Comparison of ENCODE assay signal across 10 cellular contexts in the genomic region with DNA sequence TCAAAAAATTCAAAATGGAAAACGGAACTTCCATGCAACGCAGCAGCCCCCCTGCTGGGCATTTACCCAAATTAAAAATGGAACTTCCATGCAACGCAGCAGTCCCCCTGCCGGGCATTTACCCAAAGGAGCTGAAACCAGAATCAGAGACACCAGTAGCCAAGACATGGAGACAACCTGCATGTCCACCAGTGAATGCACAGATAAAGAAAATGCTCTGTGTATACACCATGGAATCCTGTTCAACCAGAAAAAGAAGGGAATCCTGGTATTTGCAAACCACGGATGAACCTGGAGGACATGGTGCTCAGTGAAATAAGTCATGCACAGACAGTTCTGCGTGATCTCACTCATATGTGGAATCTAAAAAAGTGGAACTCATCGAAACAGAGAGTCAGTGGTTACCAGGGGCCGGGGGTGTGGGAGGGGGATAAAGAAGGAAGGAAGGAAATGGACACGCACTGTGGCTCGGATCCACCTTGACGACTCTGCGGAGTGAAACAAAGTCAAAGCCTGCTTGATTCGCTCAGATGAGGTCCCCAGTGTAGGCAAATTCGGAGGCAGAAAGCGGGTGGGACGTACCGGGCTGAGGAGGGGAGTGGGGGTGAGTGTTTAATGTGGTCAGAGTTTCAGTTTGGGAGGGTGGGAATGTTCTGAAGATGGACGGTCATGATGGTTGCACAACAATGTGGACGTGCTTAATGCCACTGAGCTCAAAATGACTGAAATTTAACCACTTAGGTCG. TPM values are rescaled to one million over a fixed set of nuclear protein-coding genes. Genes with fewer than 3 reads are reported as not detected.
DNase-seq lines count a peak whose midpoint lies in the region; ATAC-seq, FAIRE-seq and TF ChIP-seq lines count a peak whose summit lies in the region.
"Had no signal": no experiment of that assay in that cellular context is flagged by ENCODE, and none has a peak within 500 bp of the region (broad histone marks: within the 10 kb centered on the region; RNA-seq: fewer than 3 reads in every experiment).

No MANE protein-coding gene starts in this region.

- no peak overlapping the region for H3K4me3 Mint-ChIP-seq in activated CD4-positive, alpha-beta T cell treated with anti-CD3 and anti-CD28 coated beads for 36 hours
- no peak overlapping the region for H3K4me3 Mint-ChIP-seq in activated CD4-positive, alpha-beta T cell treated with anti-CD3 and anti-CD28 coated beads, Interleukin-2, amount 10 ng/mL, durations not matched to agents 24 days and 14 days

- ATAC-seq in activated CD4-positive, alpha-beta T cell treated with anti-CD3 and anti-CD28 coated beads for 36 hours: peak; percentile 5
- peak; percentile 53 for ATAC-seq in HG02763 (IDR thresholded peaks at IDR 0.05; ENCODE audit: unreplicated experiment)

- H3K4me1 ChIP-seq in Peyer's patch: peaks cover 3 to 12% (median 10%) of the 10 kb centered on the region in 4 donors

- peak; percentile 53 for DNase-seq in activated CD4-positive, alpha-beta T cell treated with anti-CD3 and anti-CD28 coated beads for 36 hours
- no peak for DNase-seq in activated CD4-positive, alpha-beta T cell treated with anti-CD3 and anti-CD28 coated beads, Interleukin-2, amount 10 ng/mL, durations not matched to agents 24 days and 14 days
- DNase-seq in Peyer's patch (peak in 2 of 3 donors; percentile 47 to 64), renal cortical epithelial cell (ENCODE audit: low read depth) (peak; percentile 19), AG08396 (ENCODE audit: low spot score) (no peak), brain microvascular endothelial cell (no peak), H54 (ENCODE audit: insufficient read length, low spot score) (no peak)
- DNase-seq: effector memory CD4-positive, alpha-beta T cell had no signal

- H3K27me3 Mint-ChIP-seq in activated CD4-positive, alpha-beta T cell treated with anti-CD3 and anti-CD28 coated beads for 36 hours: peaks cover 16% of the 10 kb centered on the region
- no peaks in the 10 kb centered on the region for H3K27me3 Mint-ChIP-seq in activated CD4-positive, alpha-beta T cell treated with anti-CD3 and anti-CD28 coated beads, Interleukin-2, amount 10 ng/mL, durations not matched to agents 24 days and 14 days

- TF ChIP-seq POLR2A in Peyer's patch (IDR thresholded peaks at IDR 0.05): no peak
- TF ChIP-seq POLR2A in H54 (IDR thresholded peaks at IDR 0.05; ENCODE audit: low read depth, low read length): no peak

- H3K36me3 Mint-ChIP-seq in activated CD4-positive, alpha-beta T cell treated with anti-CD3 and anti-CD28 coated beads for 36 hours (ENCODE audit: low read depth): peaks cover 19% of the 10 kb centered on the region
- H3K36me3 Mint-ChIP-seq in activated CD4-positive, alpha-beta T cell treated with anti-CD3 and anti-CD28 coated beads, Interleukin-2, amount 10 ng/mL, durations not matched to agents 24 days and 14 days (ENCODE audit: low read depth): peaks cover 30% of the 10 kb centered on the region

- peaks cover 27% of the 10 kb centered on the region for H3K4me1 Mint-ChIP-seq in activated CD4-positive, alpha-beta T cell treated with anti-CD3 and anti-CD28 coated beads for 36 hours
- peaks cover 14% of the 10 kb centered on the region for H3K4me1 Mint-ChIP-seq in activated CD4-positive, alpha-beta T cell treated with anti-CD3 and anti-CD28 coated beads, Interleukin-2, amount 10 ng/mL, durations not matched to agents 24 days and 14 days

- no peaks in the 10 kb centered on the region for H3K9me3 ChIP-seq in Peyer's patch

- in situ Hi-C loops in brain microvascular endothelial cell (cut with HindIII; ENCODE audit: low pct_ligation_motif_present, low sequenced_read_pairs): no loop called here

- no peak overlapping the region for H3K27ac Mint-ChIP-seq in activated CD4-positive, alpha-beta T cell treated with anti-CD3 and anti-CD28 coated beads for 36 hours
- no peak overlapping the region for H3K27ac Mint-ChIP-seq in activated CD4-positive, alpha-beta T cell treated with anti-CD3 and anti-CD28 coated beads, Interleukin-2, amount 10 ng/mL, durations not matched to agents 24 days and 14 days

- H3K27me3 ChIP-seq in Peyer's patch: no peaks in the 10 kb centered on the region
- no peaks in the 10 kb centered on the region for H3K27me3 ChIP-seq in brain microvascular endothelial cell (replicated peaks)

- intact Hi-C loops in activated CD4-positive, alpha-beta T cell treated with anti-CD3 and anti-CD28 coated beads for 36 hours (cut with DNase I, micrococcal nuclease): no loop called here
- intact Hi-C loops in activated CD4-positive, alpha-beta T cell treated with anti-CD3 and anti-CD28 coated beads, Interleukin-2, amount 10 ng/mL, durations not matched to agents 24 days and 14 days (cut with micrococcal nuclease): no loop called here

- no peaks in the 10 kb centered on the region for H3K36me3 ChIP-seq in Peyer's patch
- H3K36me3 ChIP-seq in brain microvascular endothelial cell (replicated peaks): no peaks in the 10 kb centered on the region

- no peak for FAIRE-seq in H54 (lab: Jason Lieb, UNC)

- TF ChIP-seq CTCF in Peyer's patch (IDR thresholded peaks at IDR 0.05) (no peak), brain microvascular endothelial cell (IDR thresholded peaks at IDR 0.05; ENCODE audit: low read depth, low read length, missing control alignments) (no peak)

- H3K4me3 ChIP-seq in Peyer's patch: no peak overlapping the region
- H3K4me3 ChIP-seq in brain microvascular endothelial cell (ENCODE audit: low read depth, low read length): no peak overlapping the region

- POLR2A ChIA-PET in activated CD4-positive, alpha-beta T cell treated with anti-CD3 and anti-CD28 coated beads for 36 hours (lab: Charles Lee): no interaction called here

- CTCF ChIA-PET in activated CD4-positive, alpha-beta T cell treated with anti-CD3 and anti-CD28 coated beads for 36 hours (lab: Charles Lee): interaction anchor here (1.0 kb wide), 1 partner anchor 28 kb away, joined by 3 read pairs; no protein-coding TSS in a partner anchor

- H3K9me3 Mint-ChIP-seq in activated CD4-positive, alpha-beta T cell treated with anti-CD3 and anti-CD28 coated beads for 36 hours (ENCODE audit: low read depth): no peaks in the 10 kb centered on the region
- no peaks in the 10 kb centered on the region for H3K9me3 Mint-ChIP-seq in activated CD4-positive, alpha-beta T cell treated with anti-CD3 and anti-CD28 coated beads, Interleukin-2, amount 10 ng/mL, durations not matched to agents 24 days and 14 days

- H3K27ac ChIP-seq in Peyer's patch (no peak overlapping the region), brain microvascular endothelial cell (no peak overlapping the region)
- H3K27ac ChIP-seq: 22Rv1 had no signal

RNA-seq across cellular contexts. Expression of gene EXOC3, which starts 40.2 kb away (rescaled TPM):
- 10 to 100 TPM; 49.7 to 62.7 TPM for total RNA-seq in activated CD4-positive, alpha-beta T cell treated with anti-CD3 and anti-CD28 coated beads for 36 hours
- total RNA-seq in activated CD4-positive, alpha-beta T cell treated with anti-CD3 and anti-CD28 coated beads, Interleukin-2, amount 10 ng/mL, durations not matched to agents 24 days and 14 days: 64.5 and 67.2 TPM in 2 replicates
- 100 to 1,000 TPM in 3 of 4 donors, 10 to 100 TPM in 1; 74.3 to 201 (median 141) TPM for total RNA-seq in Peyer's patch
- total RNA-seq in renal cortical epithelial cell: 27.3 and 56.9 TPM in 2 replicates

Comparison
In these comparisons a context has a peak if more than half of its experiments do, and no peak if none do; other contexts are left out.
1. DNase-seq: peak in activated CD4-positive, alpha-beta T cell treated with anti-CD3 and anti-CD28 coated beads for 36 hours (single experiment), Peyer's patch (2 of 3) and renal cortical epithelial cell (single experiment); none in activated CD4-positive, alpha-beta T cell treated with anti-CD3 and anti-CD28 coated beads, Interleukin-2, amount 10 ng/mL, durations not matched to agents 24 days and 14 days (single experiment), AG08396 (single experiment), brain microvascular endothelial cell (single experiment) and H54 (single experiment).